Comparison of ENCODE assay signal across 14 cellular contexts in genomic region chr4:110091426-110091825, GRCh38.
DNase-seq lines count a peak whose midpoint lies in the region; ATAC-seq, FAIRE-seq and TF ChIP-seq lines count a peak whose summit lies in the region.
"Had no signal": no experiment of that assay in that cellular context is flagged by ENCODE, and none has a peak within 500 bp of the region (broad histone marks: within the 10 kb centered on the region; RNA-seq: fewer than 3 reads in every experiment).

No MANE protein-coding gene starts in this region.

- H3K4me2 ChIP-seq in hepatocyte: no peak overlapping the region

- no peaks in the 10 kb centered on the region for H3K9me3 ChIP-seq in hepatocyte (ENCODE audit: low read depth)

- no peaks in the 10 kb centered on the region for H3K9me2 ChIP-seq in hepatocyte (replicated peaks; ENCODE audit: insufficient read depth)

- no peak overlapping the region for H3K4me3 ChIP-seq in AG10803 (ENCODE audit: low read length)
- no peak overlapping the region for H3K4me3 ChIP-seq in bronchial epithelial cell (ENCODE audit: low read depth, low read length)
- H3K4me3 ChIP-seq in hepatocyte: no peak overlapping the region
- H3K4me3 ChIP-seq: K562 had no signal

- H3K36me3 ChIP-seq in bronchial epithelial cell (ENCODE audit: control insufficient read depth, insufficient read depth, low read length) (peaks cover 1% of the 10 kb centered on the region), hepatocyte (replicated peaks; ENCODE audit: insufficient read depth, low read depth) (no peaks in the 10 kb centered on the region)

- H3K79me2 ChIP-seq in hepatocyte: no peaks in the 10 kb centered on the region

- 76% methylated on average over 4 of the region's 4 CpGs for WGBS in hepatocyte (ENCODE audit: low lambda C conversion rate, missing lambda C conversion rate)

- no peak for FAIRE-seq in HTR-8/SVneo (lab: Jason Lieb, UNC)
- no peak for FAIRE-seq in bronchial epithelial cell (lab: Jason Lieb, UNC)
- FAIRE-seq: H1, K562 had no signal

- no peak for TF ChIP-seq CTCF in AG10803 (conservative IDR thresholded peaks at IDR 0.05; ENCODE audit: low read length)
- no peak for TF ChIP-seq CTCF in bronchial epithelial cell (IDR thresholded peaks at IDR 0.05; ENCODE audit: insufficient read depth, low read length, severe bottlenecking)
- TF ChIP-seq CTCF in hepatocyte (IDR thresholded peaks at IDR 0.05; ENCODE audit: poor library complexity): no peak

- no peaks in the 10 kb centered on the region for H3K27me3 ChIP-seq in bronchial epithelial cell (ENCODE audit: control insufficient read depth, insufficient read depth, low read length)
- no peaks in the 10 kb centered on the region for H3K27me3 ChIP-seq in hepatocyte

- ATAC-seq in GM18858 (IDR thresholded peaks at IDR 0.05; ENCODE audit: unreplicated experiment): no peak
- ATAC-seq: K562 had no signal

- no peaks in the 10 kb centered on the region for H4K20me1 ChIP-seq in hepatocyte (ENCODE audit: insufficient read depth, poor library complexity, severe bottlenecking)

- DNase-seq in AG10803 (ENCODE audit: low read depth) (peak; percentile 64), HTR-8/SVneo (ENCODE audit: insufficient read length, low spot score) (peak; percentile 27), bronchial epithelial cell (ENCODE audit: low read depth) (peak; percentile 95), kidney tubule cell (ENCODE audit: low spot score) (peak; percentile 82), cortex of kidney (lab: John Stamatoyannopoulos, UW) (no peak), hepatocyte (ENCODE audit: low spot score) (no peak), NCI-H82 treated with DMSO at 0.1 percent for 48 hours (lab: John Stamatoyannopoulos, UW; ENCODE audit: unreplicated experiment) (no peak)
- DNase-seq: activated CD8-positive, alpha-beta memory T cell treated with anti-CD3 and anti-CD28 coated beads, Interleukin-2, amount 50 U/mL, for 4 hours; aorta; NCI-H2029 treated with DMSO at 0.1 percent for 48 hours; T1000 had no signal

- H3K27ac ChIP-seq in hepatocyte: no peak overlapping the region

- no peak overlapping the region for H2AFZ ChIP-seq in hepatocyte

- H3K4me1 ChIP-seq in hepatocyte (ENCODE audit: insufficient read depth): no peaks in the 10 kb centered on the region

Comparison
In these comparisons a context has a peak if more than half of its experiments do, and no peak if none do; other contexts are left out.
1. DNase-seq: peak in AG10803 (single experiment), HTR-8/SVneo (single experiment), bronchial epithelial cell (single experiment) and kidney tubule cell (single experiment); none in cortex of kidney (single experiment), hepatocyte (single experiment) and NCI-H82 treated with DMSO at 0.1 percent for 48 hours (single experiment).